8 cellular contexts compared by ENCODE assay signal in genomic region chr10:84140036-84140379, GRCh38. TPM values are rescaled to one million over a fixed set of nuclear protein-coding genes. Genes with fewer than 3 reads are reported as not detected.
DNase-seq lines count a peak whose midpoint lies in the region; ATAC-seq and TF ChIP-seq lines count a peak whose summit lies in the region.

No MANE protein-coding gene starts in this region.

- intact Hi-C loops in PC-9 (cut with micrococcal nuclease; ENCODE audit: unreplicated experiment): no loop called here

- TF ChIP-seq CTCF in PC-9 (conservative IDR thresholded peaks at IDR 0.05) (no peak), mesothelial cell of epicardium (IDR thresholded peaks at IDR 0.05; ENCODE audit: unreplicated experiment) (no peak)

- BruUV-seq in PC-9 (replicated peaks; lab: Mats Ljungman, UMichigan): TSS peak; percentile 53

- H3K27me3 ChIP-seq in PC-9 (ENCODE audit: insufficient read depth, low read depth): peaks cover 5% of the 10 kb centered on the region; the same call in 1 of the 2 replicates
- H3K27me3 ChIP-seq in duodenal mucosa (ENCODE audit: control insufficient read depth in 1 of 2, insufficient read depth in 2 of 2, low read length in 2 of 2): no peaks in the 10 kb centered on the region

- peak overlapping the region; percentile 94 for H3K4me3 ChIP-seq in PC-9
- peak overlapping the region; percentile 88 to 98 for H3K4me3 ChIP-seq in duodenal mucosa (ENCODE audit: low read depth in 1 of 2, low read length in 2 of 2)

- CTCF ChIA-PET in PC-9 (lab: Charles Lee): no interaction called here

- H3K27me3 Mint-ChIP-seq in mesothelial cell of epicardium (ENCODE audit: low read depth): peaks cover 15% of the 10 kb centered on the region

- H3K9ac ChIP-seq in duodenal mucosa (ENCODE audit: low read depth in 1 of 2, low read length in 2 of 2): peak overlapping the region; percentile 91 to 97

- ATAC-seq in HG03139 (IDR thresholded peaks at IDR 0.05; ENCODE audit: unreplicated experiment): no peak
- ATAC-seq in GM19467 (IDR thresholded peaks at IDR 0.05; ENCODE audit: unreplicated experiment): no peak

- H3K27ac ChIP-seq in PC-9: peak overlapping the region; percentile 95
- H3K27ac ChIP-seq in duodenal mucosa (ENCODE audit: low read depth, low read length): peak overlapping the region; percentile 95

- POLR2A ChIA-PET in PC-9 (lab: Charles Lee; ENCODE audit: unreplicated experiment): interaction anchor here (0.6 kb wide), 2 partner anchors 76 to 285 kb away, joined by 3 to 9 read pairs; no protein-coding TSS in a partner anchor

- H3F3A ChIP-seq in PC-9 (ENCODE audit: insufficient read depth, low read depth): peaks cover 26% of the 10 kb centered on the region

- H3K9me2 ChIP-seq in PC-9 (ENCODE audit: insufficient read depth): no peaks in the 10 kb centered on the region

- H3K79me2 ChIP-seq in PC-9 (ENCODE audit: low read depth): peaks cover 33% of the 10 kb centered on the region

- peaks cover 42% of the 10 kb centered on the region for H3K36me3 ChIP-seq in PC-9 (ENCODE audit: low read depth)
- H3K36me3 ChIP-seq in duodenal mucosa (ENCODE audit: control insufficient read depth in 1 of 2, insufficient read depth in 2 of 2, low read length in 2 of 2): peaks cover 10 to 29% of the 10 kb centered on the region in 2 donors

- H3K4me1 ChIP-seq in PC-9 (replicated peaks; ENCODE audit: insufficient read depth) (peaks cover 17% of the 10 kb centered on the region), duodenal mucosa (ENCODE audit: control insufficient read depth in 1 of 2, insufficient read depth in 2 of 2, low read length in 2 of 2) (peaks cover 25 to 26% of the 10 kb centered on the region in 2 donors)

- H3K36me3 Mint-ChIP-seq in mesothelial cell of epicardium: peaks cover 10% of the 10 kb centered on the region

- H4K20me1 ChIP-seq in PC-9 (ENCODE audit: insufficient read depth): peaks cover 21% of the 10 kb centered on the region

- H3K9me3 ChIP-seq in PC-9 (ENCODE audit: insufficient read depth, low read depth) (no peaks in the 10 kb centered on the region), duodenal mucosa (ENCODE audit: control insufficient read depth in 1 of 2, low read length in 2 of 2) (no peaks in the 10 kb centered on the region)

- peak overlapping the region; percentile 97 for H3K4me3 Mint-ChIP-seq in mesothelial cell of epicardium

- DNase-seq in activated CD8-positive, alpha-beta memory T cell treated with anti-CD3 and anti-CD28 coated beads, Interleukin-2, amount 50 U/mL, for 48 hours: peak; percentile 57
- DNase-seq in activated CD8-positive, alpha-beta memory T cell treated with anti-CD3 and anti-CD28 coated beads, Interleukin-2, amount 50 U/mL, for 4 hours: no peak
- DNase-seq in PC-9 (peak in 1 of 2 experiments; percentile 14), mesothelial cell of epicardium (ENCODE audit: low spot score in 2 of 2, unreplicated experiment in 2 of 2) (no peak), putamen (ENCODE audit: low spot score) (no peak)

- H2AFZ ChIP-seq in PC-9: peak overlapping the region; percentile 64

- H3K4me1 Mint-ChIP-seq in mesothelial cell of epicardium: peaks cover 32% of the 10 kb centered on the region

- peak overlapping the region; percentile 98 for H3K4me2 ChIP-seq in PC-9

- H3K9me3 Mint-ChIP-seq in mesothelial cell of epicardium: no peaks in the 10 kb centered on the region

- H3K27ac Mint-ChIP-seq in mesothelial cell of epicardium: peak overlapping the region; percentile 98

RNA-seq across cellular contexts. Expression of gene GHITM, which starts 0.7 kb away (rescaled TPM):
- total RNA-seq in PC-9 (2021) (268 and 291 TPM in 2 replicates), mesothelial cell of epicardium (59.0 to 61.9 TPM (median 60.7 TPM) in 3 replicates)

RNA-seq across cellular contexts. Expression of gene GPR15LG, which starts 33.6 kb away (rescaled TPM):
- not detected in 2 replicates for total RNA-seq in PC-9 (2021)
- not detected in 3 replicates for total RNA-seq in mesothelial cell of epicardium

RNA-seq across cellular contexts. Expression of gene CDHR1, which starts 54.3 kb away (rescaled TPM):
- total RNA-seq in PC-9 (2021) (not detected in 2 replicates), mesothelial cell of epicardium (0.16 to 0.25 TPM (median 0.24 TPM) in 3 replicates)
